ENCODE assay signal across 23 cellular contexts in the genomic region with DNA sequence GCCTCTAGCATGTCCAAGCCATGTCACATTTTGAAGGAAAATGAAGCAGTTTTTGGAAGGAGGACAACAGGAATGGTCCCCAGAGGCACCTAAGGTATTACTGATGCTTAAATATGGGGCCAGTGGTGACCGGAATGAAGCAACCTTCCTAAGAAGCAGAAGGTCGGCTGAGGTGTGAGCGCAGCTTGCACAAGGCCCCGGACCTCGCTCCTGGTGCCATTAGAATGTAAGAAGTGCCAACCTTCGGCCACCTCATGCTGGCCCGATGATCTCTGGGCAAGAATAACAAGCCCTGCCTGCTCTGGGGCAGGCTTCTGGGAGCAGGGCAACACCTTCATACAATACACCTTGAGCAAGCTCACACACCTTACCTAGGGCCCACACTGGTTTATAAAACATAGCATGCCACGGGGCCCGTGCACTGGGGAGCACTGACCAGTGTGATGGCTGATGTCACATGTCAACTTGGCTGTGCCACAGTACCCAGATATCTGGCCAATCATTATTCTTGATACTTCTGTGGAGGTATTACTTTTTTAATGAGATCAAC. TPM values are rescaled to one million over a fixed set of nuclear protein-coding genes. Genes with fewer than 3 reads are reported as not detected.
DNase-seq lines count a peak whose midpoint lies in the region; ATAC-seq, FAIRE-seq and TF ChIP-seq lines count a peak whose summit lies in the region.
"Had no signal": no experiment of that assay in that cellular context is flagged by ENCODE, and none has a peak within 500 bp of the region (broad histone marks: within the 10 kb centered on the region; RNA-seq: fewer than 3 reads in every experiment).

No MANE protein-coding gene starts in this region.

- H3K4me1 ChIP-seq in CD8-positive, alpha-beta T cell (ENCODE audit: insufficient read depth, low read length): peaks cover 81% of the 10 kb centered on the region
- no peaks in the 10 kb centered on the region for H3K4me1 ChIP-seq in osteoblast (ENCODE audit: insufficient read depth, low read length)
- H3K4me1 ChIP-seq: parathyroid adenoma, thyroid gland had no signal

- H3K36me3 ChIP-seq in CD8-positive, alpha-beta T cell (ENCODE audit: insufficient read depth, low read length): peaks cover 23% of the 10 kb centered on the region
- H3K36me3 ChIP-seq in osteoblast (ENCODE audit: insufficient read depth, low read length): no peaks in the 10 kb centered on the region
- H3K36me3 ChIP-seq: thyroid gland had no signal

- peaks cover 87% of the 10 kb centered on the region for H3K4me1 Mint-ChIP-seq in CD8-positive, alpha-beta T cell (ENCODE audit: low read depth)
- peaks cover 91% of the 10 kb centered on the region for H3K4me1 Mint-ChIP-seq in activated T-cell treated with anti-CD3 and anti-CD28 coated beads, Interleukin-2, amount 50 U/mL, for 24 hours (ENCODE audit: low read depth)
- H3K4me1 Mint-ChIP-seq in glutamatergic neuron (ENCODE audit: low read depth, unreplicated experiment): peaks cover 52% of the 10 kb centered on the region

- H3K27ac ChIP-seq in C4-2B (peak overlapping the region; percentile 61; the same call in 1 of the 2 replicates), osteoblast (ENCODE audit: low read depth, low read length) (no peak overlapping the region)
- H3K27ac ChIP-seq in CD8-positive, alpha-beta T cell (ENCODE audit: low read depth, low read length): peak overlapping the region; percentile 26
- H3K27ac ChIP-seq: esophagus muscularis mucosa, left lung, parathyroid adenoma, thyroid gland had no signal

- intact Hi-C loops in CD8-positive, alpha-beta T cell (cut with DNase I, micrococcal nuclease): loop anchor here in 1 of 2 experiments (2.0 kb wide), 1 partner anchor 15 kb away; no protein-coding TSS in a partner anchor

- H3K79me2 ChIP-seq in osteoblast (ENCODE audit: insufficient read depth, low read length): no peaks in the 10 kb centered on the region
- H3K79me2 ChIP-seq: parathyroid adenoma had no signal

- DNase-seq in CD8-positive, alpha-beta T cell: no peak
- DNase-seq in activated T-cell treated with anti-CD3 and anti-CD28 coated beads, Interleukin-2, amount 50 U/mL, for 24 hours: peak; percentile 34
- DNase-seq in glutamatergic neuron (no peak), RCC 7860 (ENCODE audit: low spot score) (no peak), osteoblast (ENCODE audit: insufficient read length, low spot score, missing footprints) (no peak)
- DNase-seq: activated gamma-delta T cell; AML-193; body of pancreas; left lung; MM.1S; NCI-H1694 treated with DMSO at 0.1 percent for 48 hours; NCI-H345; SHP77; stimulated activated CD4-positive, alpha-beta T cell treated with anti-CD3 and anti-CD28 coated beads, Interleukin-4, amount 100 ng/mL, for 4 hours; stimulated activated CD8-positive, alpha-beta memory T cell treated with anti-CD3 and anti-CD28 coated beads, Interleukin-4, amount 100 ng/mL, for 48 hours; thyroid gland had no signal

- TF ChIP-seq CTCF in C4-2B (conservative IDR thresholded peaks at IDR 0.05): no peak
- no peak for TF ChIP-seq CTCF in CD8-positive, alpha-beta T cell (IDR thresholded peaks at IDR 0.05)
- no peak for TF ChIP-seq CTCF in glutamatergic neuron (IDR thresholded peaks at IDR 0.05; ENCODE audit: partially characterized antibody, unreplicated experiment)
- TF ChIP-seq CTCF in osteoblast (IDR thresholded peaks at IDR 0.05; ENCODE audit: extremely low read depth, low read depth, low read length): no peak

- H3K27me3 ChIP-seq in CD8-positive, alpha-beta T cell (ENCODE audit: insufficient read depth, low read length): no peaks in the 10 kb centered on the region
- H3K27me3 ChIP-seq in osteoblast (ENCODE audit: insufficient read depth, low read length): no peaks in the 10 kb centered on the region
- H3K27me3 ChIP-seq: body of pancreas, esophagus muscularis mucosa, left lung, thyroid gland had no signal

- H4K20me1 ChIP-seq in osteoblast (ENCODE audit: insufficient read depth, low read length): no peaks in the 10 kb centered on the region

- peak overlapping the region; percentile 50 for H3K4me3 ChIP-seq in CD8-positive, alpha-beta T cell (ENCODE audit: low read depth, low read length)
- H3K4me3 ChIP-seq in osteoblast (ENCODE audit: insufficient read depth, low read length): no peak overlapping the region
- H3K4me3 ChIP-seq: body of pancreas, esophagus muscularis mucosa, left lung, smooth muscle cell, thyroid gland had no signal

- H3K36me3 Mint-ChIP-seq in CD8-positive, alpha-beta T cell: peaks cover 77% of the 10 kb centered on the region
- H3K36me3 Mint-ChIP-seq in activated T-cell treated with anti-CD3 and anti-CD28 coated beads, Interleukin-2, amount 50 U/mL, for 24 hours (ENCODE audit: low read depth): peaks cover 90% of the 10 kb centered on the region
- H3K36me3 Mint-ChIP-seq in glutamatergic neuron (ENCODE audit: unreplicated experiment): peaks cover 6% of the 10 kb centered on the region

- FAIRE-seq in RCC 7860 (lab: Jason Lieb, UNC): no peak

- H3K4me2 ChIP-seq in osteoblast (ENCODE audit: insufficient read depth, low read length): no peak overlapping the region
- H3K4me2 ChIP-seq: smooth muscle cell had no signal

- H2AFZ ChIP-seq in osteoblast (ENCODE audit: low read length): no peak overlapping the region
- H2AFZ ChIP-seq: parathyroid adenoma had no signal

- H3K9me3 Mint-ChIP-seq in CD8-positive, alpha-beta T cell: peaks cover 4% of the 10 kb centered on the region
- peaks cover 3% of the 10 kb centered on the region for H3K9me3 Mint-ChIP-seq in activated T-cell treated with anti-CD3 and anti-CD28 coated beads, Interleukin-2, amount 50 U/mL, for 24 hours
- peaks cover 9% of the 10 kb centered on the region for H3K9me3 Mint-ChIP-seq in glutamatergic neuron (ENCODE audit: unreplicated experiment)

- ATAC-seq in CD8-positive, alpha-beta T cell: no peak
- no peak for ATAC-seq in HG03025 (IDR thresholded peaks at IDR 0.05; ENCODE audit: low FRiP score, unreplicated experiment)
- no peak for ATAC-seq in HG03196 (IDR thresholded peaks at IDR 0.05; ENCODE audit: unreplicated experiment)
- ATAC-seq: body of pancreas, left lung had no signal

- no peaks in the 10 kb centered on the region for H3K9me3 ChIP-seq in CD8-positive, alpha-beta T cell (ENCODE audit: low read length)
- H3K9me3 ChIP-seq in osteoblast (ENCODE audit: low read depth, low read length): no peaks in the 10 kb centered on the region
- H3K9me3 ChIP-seq: body of pancreas, esophagus muscularis mucosa, left lung, thyroid gland had no signal

- peak overlapping the region; percentile 99 for H3K27ac Mint-ChIP-seq in CD8-positive, alpha-beta T cell
- H3K27ac Mint-ChIP-seq in activated T-cell treated with anti-CD3 and anti-CD28 coated beads, Interleukin-2, amount 50 U/mL, for 24 hours: peak overlapping the region; percentile 96
- H3K27ac Mint-ChIP-seq in glutamatergic neuron (ENCODE audit: unreplicated experiment): no peak overlapping the region

- POLR2A ChIA-PET in CD8-positive, alpha-beta T cell (lab: Charles Lee): interaction anchor here (1.0 to 2.0 kb wide), 5 partner anchors 9 to 47 kb away, joined by 3 to 9 read pairs (median 4); no protein-coding TSS in a partner anchor

- peak overlapping the region; percentile 91 for H3K4me3 Mint-ChIP-seq in CD8-positive, alpha-beta T cell
- peak overlapping the region; percentile 87 for H3K4me3 Mint-ChIP-seq in activated T-cell treated with anti-CD3 and anti-CD28 coated beads, Interleukin-2, amount 50 U/mL, for 24 hours
- peak overlapping the region; percentile 49 for H3K4me3 Mint-ChIP-seq in glutamatergic neuron (ENCODE audit: unreplicated experiment)
- H3K4me3 Mint-ChIP-seq: dendritic cell treated with granulocyte-macrophage colony-stimulating factor and Interleukin-4, amounts not matched to agents 40 ng/mL and 50 ng/mL, for 4 days had no signal

- CTCF ChIA-PET in CD8-positive, alpha-beta T cell (lab: Charles Lee): interaction anchor here (0.9 to 2.4 kb wide), 3 partner anchors 20 to 47 kb away, joined by 3 to 16 read pairs (median 3); no protein-coding TSS in a partner anchor

- H3K27me3 Mint-ChIP-seq in CD8-positive, alpha-beta T cell (ENCODE audit: low read depth): no peaks in the 10 kb centered on the region
- H3K27me3 Mint-ChIP-seq in activated T-cell treated with anti-CD3 and anti-CD28 coated beads, Interleukin-2, amount 50 U/mL, for 24 hours: no peaks in the 10 kb centered on the region
- peaks cover 10% of the 10 kb centered on the region for H3K27me3 Mint-ChIP-seq in glutamatergic neuron (ENCODE audit: unreplicated experiment)
- H3K27me3 Mint-ChIP-seq: dendritic cell treated with granulocyte-macrophage colony-stimulating factor and Interleukin-4, amounts not matched to agents 40 ng/mL and 50 ng/mL, for 4 days had no signal

RNA-seq across cellular contexts. Expression of a gene that starts 21.9 kb away (rescaled TPM):
- 100 to 1,000 TPM; 286 to 305 TPM for total RNA-seq in CD8-positive, alpha-beta T cell
- total RNA-seq in glutamatergic neuron (ENCODE audit: unreplicated experiment): 192 TPM
- total RNA-seq in osteoblast: 0.72 and 0.88 TPM in 2 replicates

Comparison
In these comparisons a context has a peak if more than half of its experiments do, and no peak if none do; other contexts are left out.
1. RNA of a gene that starts 21.9 kb away (total RNA-seq): 286 to 305 TPM in CD8-positive, alpha-beta T cell and 192 TPM in glutamatergic neuron (single experiment); 0.72 to 0.88 TPM in osteoblast; every median in the first group is over 100 times any median in the second.
2. Peak in every context shown above with its lines, with median percentiles within 50 percentile points of each other: H3K4me3 Mint-ChIP-seq.